ENCODE assay signal across 9 cellular contexts in genomic region chr13:109144693-109145437, GRCh38.
DNase-seq lines count a peak whose midpoint lies in the region; ATAC-seq, FAIRE-seq and TF ChIP-seq lines count a peak whose summit lies in the region.
"Had no signal": no experiment of that assay in that cellular context is flagged by ENCODE, and none has a peak within 500 bp of the region (broad histone marks: within the 10 kb centered on the region; RNA-seq: fewer than 3 reads in every experiment).

No MANE protein-coding gene starts in this region.

- no peak for TF ChIP-seq EP300 in Ishikawa (IDR thresholded peaks at IDR 0.05; ENCODE audit: borderline replicate concordance)

- no peak for DNase-seq in H54 (ENCODE audit: insufficient read length, low spot score)
- peak; percentile 21 for DNase-seq in fibroblast of pulmonary artery (ENCODE audit: low read depth)
- DNase-seq in NCI-H510A treated with DMSO at 0.1 percent for 48 hours (lab: John Stamatoyannopoulos, UW) = no peak
- no peak for DNase-seq in epidermal melanocyte (ENCODE audit: insufficient read length, low spot score)
- DNase-seq: left lung had no signal

- no peak for TF ChIP-seq RAD21 in Ishikawa (IDR thresholded peaks at IDR 0.05; ENCODE audit: low read depth)

- TF ChIP-seq CTCF in fibroblast of pulmonary artery (IDR thresholded peaks at IDR 0.05; ENCODE audit: low read length, missing control alignments) = no peak

- ATAC-seq in GM18870 (IDR thresholded peaks at IDR 0.05; ENCODE audit: unreplicated experiment) = peak; percentile 15
- no peak for ATAC-seq in HG03280 (IDR thresholded peaks at IDR 0.05; ENCODE audit: unreplicated experiment)
- no peak for ATAC-seq in HG03025 (IDR thresholded peaks at IDR 0.05; ENCODE audit: low FRiP score, unreplicated experiment)

- peak; percentile 96 for FAIRE-seq in H54 (lab: Jason Lieb, UNC)

- no peak for TF ChIP-seq POLR2A in H54 (IDR thresholded peaks at IDR 0.05; ENCODE audit: low read depth, low read length)

- no peak overlapping the region for H3K4me3 ChIP-seq in fibroblast of pulmonary artery (replicated peaks; ENCODE audit: low read depth, low read length)
- H3K4me3 ChIP-seq: left lung had no signal

TF ChIP-seq in Ishikawa, 13 proteins besides CTCF, POLR2A, EP300 and RAD21:
- TF ChIP-seq YY1 (IDR thresholded peaks at IDR 0.05; ENCODE audit: low read depth) (no peak), CEBPB (IDR thresholded peaks at IDR 0.05) (peak; percentile 43; the same call in 1 of the 2 replicates)
